24 cellular contexts compared by ENCODE assay signal in the genomic region with DNA sequence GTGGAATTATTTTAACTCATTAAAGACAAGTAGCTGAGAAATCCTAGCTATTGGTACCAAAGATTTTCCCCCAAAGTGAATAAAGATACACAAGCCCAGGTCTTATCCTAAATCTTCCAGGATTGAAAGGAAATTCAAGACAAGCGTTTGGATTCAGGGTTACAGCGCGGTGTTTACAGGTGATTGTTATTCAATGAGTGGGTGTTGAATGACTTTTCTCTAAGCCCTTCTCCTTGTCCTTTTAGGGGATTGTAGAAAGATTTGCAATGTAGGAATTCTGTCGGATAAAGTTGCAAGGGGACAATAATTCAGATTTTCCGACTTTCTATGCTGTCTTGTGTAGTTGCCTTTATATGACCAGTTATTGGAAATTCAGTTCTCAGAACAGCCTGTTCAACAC.
"Had no signal": no experiment of that assay in that cellular context is flagged by ENCODE, and none has a peak within 500 bp of the region (broad histone marks: within the 10 kb centered on the region; RNA-seq: fewer than 3 reads in every experiment).

No MANE protein-coding gene starts in this region.

- H3K9me3 ChIP-seq: heart left ventricle, lower lobe of right lung, pancreas, spleen, upper lobe of right lung had no signal

- ATAC-seq: activated CD4-positive, CD25-positive, alpha-beta regulatory T cell treated with anti-CD3 and anti-CD28 coated beads, Interleukin-2, amount 50 U/mL, for 24 hours; activated naive CD8-positive, alpha-beta T cell treated with anti-CD3 and anti-CD28 coated beads, Interleukin-2, amount 50 U/mL, for 24 hours; heart left ventricle; left colon; lower lobe of right lung; naive thymus-derived CD8-positive, alpha-beta T cell; pancreas; sciatic nerve; stimulated activated memory B cell treated with anti-CD40 and anti-IgM and Interleukin-4, amounts not matched to agents 10 μg/mL and 1 μg/mL and 100 μg/mL, for 72 hours; upper lobe of right lung had no signal

- H3K4me1 ChIP-seq: lower lobe of right lung, pancreas, spleen, upper lobe of right lung had no signal

- H3K27ac ChIP-seq: lower lobe of right lung, pancreas, spleen, upper lobe of right lung had no signal

- DNase-seq: activated CD4-positive, alpha-beta T cell treated with anti-CD3 and anti-CD28 coated beads, Interleukin-2, amount 50 U/mL, for 1 hour; activated CD8-positive, alpha-beta memory T cell treated with anti-CD3 and anti-CD28 coated beads for 24 hours; activated CD8-positive, alpha-beta memory T cell treated with anti-CD3 and anti-CD28 coated beads, Interleukin-2, amount 50 U/mL, for 48 hours; activated effector memory CD4-positive, alpha-beta T cell treated with Interleukin-2 at 50 U/mL for 16 hours; activated naive CD4-positive, alpha-beta T cell treated with anti-CD3 and anti-CD28 coated beads, Interleukin-2, amount 10 ng/mL, durations not matched to agents 7 days and 5 days; activated naive CD8-positive, alpha-beta T cell treated with anti-CD3 and anti-CD28 coated beads, Interleukin-2, amount 50 U/mL, for 24 hours; activated T-cell treated with anti-CD3 and anti-CD28 coated beads, Interleukin-2, amount 50 U/mL, for 48 hours; anterior cingulate cortex; caudate nucleus; erythroblast; heart left ventricle; islet precursor cell; left colon; lower lobe of right lung; naive thymus-derived CD8-positive, alpha-beta T cell; pancreas; spleen; stimulated activated CD4-positive, alpha-beta T cell treated with anti-CD3 and anti-CD28 coated beads, Interleukin-4, amount 100 ng/mL, for 4 hours; T-helper 1 cell; T1000; upper lobe of right lung had no signal

- H3K4me3 ChIP-seq: heart left ventricle, lower lobe of right lung, pancreas, spleen, upper lobe of right lung had no signal

- H3K27me3 ChIP-seq: heart left ventricle, pancreas, spleen, upper lobe of right lung had no signal
